Comparison of ENCODE assay signal across 9 cellular contexts in the genomic region with DNA sequence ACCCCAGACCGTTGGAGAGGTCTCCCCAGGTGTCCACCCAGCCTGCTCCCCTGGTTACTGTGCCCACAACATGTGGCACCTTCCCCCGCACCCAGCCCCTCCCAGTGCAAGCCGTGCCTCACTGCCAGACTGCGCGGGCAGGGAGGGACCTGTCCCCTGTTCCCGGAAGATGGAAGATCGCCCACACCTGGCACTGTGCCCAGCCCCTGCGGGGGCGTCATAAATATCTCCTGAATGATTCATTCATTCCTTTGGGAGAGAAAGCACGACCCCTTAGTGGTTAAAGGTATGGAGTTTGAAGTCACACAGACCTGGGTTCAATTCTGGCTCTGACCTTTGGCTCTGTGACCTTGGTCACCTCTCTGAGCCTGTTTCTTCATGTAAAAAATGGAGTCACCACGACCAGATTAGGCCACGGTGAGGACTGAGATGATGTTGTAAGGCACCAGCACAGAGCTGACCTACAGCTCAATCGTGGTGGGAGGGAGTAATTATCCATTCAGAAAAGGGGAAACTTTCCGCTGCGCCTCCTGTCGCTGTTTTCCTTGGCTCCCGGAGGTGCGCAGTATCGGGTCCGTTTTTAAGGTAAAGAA. TPM values are rescaled to one million over a fixed set of nuclear protein-coding genes. Genes with fewer than 3 reads are reported as not detected.
DNase-seq lines count a peak whose midpoint lies in the region; ATAC-seq and TF ChIP-seq lines count a peak whose summit lies in the region.
"Had no signal": no experiment of that assay in that cellular context is flagged by ENCODE, and none has a peak within 500 bp of the region (broad histone marks: within the 10 kb centered on the region; RNA-seq: fewer than 3 reads in every experiment).

No MANE protein-coding gene starts in this region.

- H3K36me3 ChIP-seq in SK-N-SH (replicated peaks in 1 of 2; ENCODE audit: control insufficient read depth in 1 of 2, insufficient read depth in 2 of 2, low read length in 1 of 2), result no peaks in the 10 kb centered on the region

- peaks cover 18% of the 10 kb centered on the region for H3K27me3 Mint-ChIP-seq in HFFc6 (ENCODE audit: insufficient read depth)
- peaks cover 15% of the 10 kb centered on the region for H3K27me3 Mint-ChIP-seq in glutamatergic neuron (ENCODE audit: unreplicated experiment)

- no peaks in the 10 kb centered on the region for H3K9me3 ChIP-seq in SK-N-SH

- TF ChIP-seq CTCF in HFFc6 (IDR thresholded peaks at IDR 0.05) (no peak), SK-N-SH (IDR thresholded peaks at IDR 0.05) (no peak), glutamatergic neuron (IDR thresholded peaks at IDR 0.05; ENCODE audit: partially characterized antibody, unreplicated experiment) (no peak)

- H3K4me3 ChIP-seq in SK-N-SH (ENCODE audit: low read depth in 2 of 2, low read length in 1 of 2), result peak overlapping the region; percentile 46 to 53

- 0 out of 4 replicates have a peak, but pooled peaks of 1 of the 2 experiments have one; percentile 7 for TF ChIP-seq EP300 in SK-N-SH (IDR thresholded peaks at IDR 0.05; ENCODE audit: borderline replicate concordance in 1 of 2, low read depth in 1 of 2, low read length in 1 of 2)

- POLR2A ChIA-PET in SK-N-SH (lab: Yijun Ruan, JAX), result no interaction called here

- H3K79me2 ChIP-seq in SK-N-SH (ENCODE audit: insufficient read depth), result no peaks in the 10 kb centered on the region

- ATAC-seq in HG02623 (IDR thresholded peaks at IDR 0.05; ENCODE audit: unreplicated experiment), result no peak

- no peaks in the 10 kb centered on the region for H3K9me2 ChIP-seq in SK-N-SH

- 0 out of 2 replicates have a peak overlapping the region, but pooled peaks have one; percentile 56 for H2AFZ ChIP-seq in SK-N-SH (ENCODE audit: low read depth)

- H3K27ac Mint-ChIP-seq in HFFc6 (no peak overlapping the region), glutamatergic neuron (ENCODE audit: unreplicated experiment) (no peak overlapping the region)

- peak overlapping the region; percentile 74 for H3K4me2 ChIP-seq in SK-N-SH

- peaks cover 8% of the 10 kb centered on the region for H3K4me1 Mint-ChIP-seq in HFFc6 (ENCODE audit: low read depth)
- peaks cover 2% of the 10 kb centered on the region for H3K4me1 Mint-ChIP-seq in glutamatergic neuron (ENCODE audit: low read depth, unreplicated experiment)

- TF ChIP-seq RAD21 in SK-N-SH (IDR thresholded peaks at IDR 0.05; ENCODE audit: low read length), result no peak

- H3K9me3 Mint-ChIP-seq in HFFc6 (no peaks in the 10 kb centered on the region), glutamatergic neuron (ENCODE audit: unreplicated experiment) (peaks cover 9% of the 10 kb centered on the region)

- peaks cover 8 to 13% of the 10 kb centered on the region in 2 experiments; a peak in 2 of 4 replicates for H3K4me1 ChIP-seq in SK-N-SH (ENCODE audit: control insufficient read depth in 1 of 2, insufficient read depth in 2 of 2, low read depth in 1 of 2, low read length in 1 of 2)

- CTCF ChIA-PET in SK-N-SH (lab: Yijun Ruan, JAX), result interaction anchor here (0.6 to 2.0 kb wide), 12 partner anchors 8 to 327 kb away, joined by 3 to 6 read pairs (median 4); partner anchors contain the start of gene RCE1

- peak overlapping the region; percentile 46 for H3K4me3 Mint-ChIP-seq in HFFc6
- H3K4me3 Mint-ChIP-seq in glutamatergic neuron (ENCODE audit: unreplicated experiment), result peak overlapping the region; percentile 84

- DNase-seq in HFFc6 (no peak), SK-N-SH (peak; percentile 69), glutamatergic neuron (no peak), renal cortical epithelial cell (ENCODE audit: low read depth) (peak; percentile 94), NCI-H128 (lab: John Stamatoyannopoulos, UW; ENCODE audit: unreplicated experiment) (no peak), NCI-H2196 treated with DMSO at 0.1 percent for 48 hours (lab: John Stamatoyannopoulos, UW; ENCODE audit: unreplicated experiment) (no peak), NCI-H1436 (lab: John Stamatoyannopoulos, UW) (no peak)

- no peaks in the 10 kb centered on the region for H3K27me3 ChIP-seq in SK-N-SH (ENCODE audit: insufficient read depth)

- H3F3A ChIP-seq in SK-N-SH (replicated peaks; ENCODE audit: insufficient read depth), result no peaks in the 10 kb centered on the region

- 22% methylated on average over 13 of the region's 20 CpGs for WGBS in SK-N-SH (ENCODE audit: low lambda C conversion rate)

- H3K9ac ChIP-seq in SK-N-SH, result no peak overlapping the region

- no peak overlapping the region for H3K27ac ChIP-seq in SK-N-SH (ENCODE audit: low read depth in 2 of 2, low read length in 1 of 2)

- H4K20me1 ChIP-seq in SK-N-SH (ENCODE audit: insufficient read depth), result no peaks in the 10 kb centered on the region

- H3K36me3 Mint-ChIP-seq in HFFc6 (ENCODE audit: low read depth) (no peaks in the 10 kb centered on the region), glutamatergic neuron (ENCODE audit: unreplicated experiment) (no peaks in the 10 kb centered on the region)

TF ChIP-seq in SK-N-SH, 30 proteins besides CTCF, POLR2A, EP300 and RAD21:
- peak; percentile 80 for TF ChIP-seq NFIC (IDR thresholded peaks at IDR 0.05; ENCODE audit: borderline replicate concordance)
- no peak for TF ChIP-seq FOXM1 (IDR thresholded peaks at IDR 0.05; ENCODE audit: low read depth)
- no peak for TF ChIP-seq RCOR1 (IDR thresholded peaks at IDR 0.05; ENCODE audit: low read length)
- TF ChIP-seq FOXJ3 (CRISPR knock-in tag; IDR thresholded peaks at IDR 0.05), result no peak
- TF ChIP-seq SMC3 (IDR thresholded peaks at IDR 0.05; ENCODE audit: low read depth, low read length), result no peak
- no peak for TF ChIP-seq TAF1 (IDR thresholded peaks at IDR 0.05; ENCODE audit: borderline replicate concordance, low read depth, low read length)
- TF ChIP-seq GABPA (IDR thresholded peaks at IDR 0.05; ENCODE audit: low read depth), result no peak

RNA-seq across cellular contexts. Expression of gene SYT12, which starts 0.5 kb away (rescaled TPM):
- not detected for total RNA-seq in HFFc6 (2021; fragmentation: NEBNext Ultra II Directional; extraction: Animal tissue kit (Norgen Biotek cat#: 25700))
- polyA plus RNA-seq in SK-N-SH (2012; rRNA removed), result 0.52 and 0.61 TPM in 2 replicates
- polyA plus RNA-seq in SK-N-SH (2012; cell fraction: cytosol; rRNA removed), result 0.30 and 0.39 TPM in 2 replicates
- 1.2 and 1.5 TPM in 2 replicates for polyA plus RNA-seq in SK-N-SH (2012; cell fraction: nucleus; rRNA removed)
- total RNA-seq in glutamatergic neuron (ENCODE audit: unreplicated experiment), result 0.37 TPM
- 0.87 and 10.6 TPM in 2 replicates for total RNA-seq in renal cortical epithelial cell

RNA-seq across cellular contexts. Expression of gene RHOD, which starts 34.2 kb away (rescaled TPM):
- total RNA-seq in HFFc6 (2021; fragmentation: NEBNext Ultra II Directional; extraction: Animal tissue kit (Norgen Biotek cat#: 25700)), result 10 to 100 TPM in 2 of 6 experiments, 1 to 10 TPM in 4; 5.2 to 17.8 (median 6.1) TPM
- polyA plus RNA-seq in SK-N-SH (2012; rRNA removed), result 0.06 TPM in 1 of 2 replicates, not detected in the other
- polyA plus RNA-seq in SK-N-SH (2012; cell fraction: cytosol; rRNA removed), result not detected in 2 replicates
- polyA plus RNA-seq in SK-N-SH (2012; cell fraction: nucleus; rRNA removed), result 0.18 and 0.20 TPM in 2 replicates
- total RNA-seq in glutamatergic neuron (ENCODE audit: unreplicated experiment), result not detected
- 22.3 and 24.5 TPM in 2 replicates for total RNA-seq in renal cortical epithelial cell

RNA-seq across cellular contexts. Expression of gene C11orf86, which starts 47.3 kb away (rescaled TPM):
- not detected for total RNA-seq in HFFc6 (2021; fragmentation: NEBNext Ultra II Directional; extraction: Animal tissue kit (Norgen Biotek cat#: 25700))
- polyA plus RNA-seq in SK-N-SH (2012; rRNA removed), result 0.06 and 0.08 TPM in 2 replicates
- polyA plus RNA-seq in SK-N-SH (2012; cell fraction: cytosol; rRNA removed), result 0.05 and 0.08 TPM in 2 replicates
- 0.04 and 0.21 TPM in 2 replicates for polyA plus RNA-seq in SK-N-SH (2012; cell fraction: nucleus; rRNA removed)
- total RNA-seq in glutamatergic neuron (ENCODE audit: unreplicated experiment), result not detected
- total RNA-seq in renal cortical epithelial cell, result not detected in 2 replicates
- total RNA-seq: mononuclear cell had no signal

Comparison
In these comparisons a context has a peak if more than half of its experiments do, and no peak if none do; other contexts are left out.
1. DNase-seq: peak in SK-N-SH (single experiment) and renal cortical epithelial cell (single experiment); none in HFFc6 (single experiment), glutamatergic neuron (single experiment), NCI-H128 (single experiment), NCI-H2196 treated with DMSO at 0.1 percent for 48 hours (single experiment) and NCI-H1436 (single experiment).